1 cellular context compared by ENCODE assay signal in genomic region chr5:140566665-140567064, GRCh38.
TF ChIP-seq lines count a peak whose summit lies in the region.

No MANE protein-coding gene starts in this region.

TF ChIP-seq in K562, 482 proteins besides CTCF, POLR2A, EP300 and RAD21 (continued from another document):
- TF ChIP-seq CAMTA2 (CRISPR knock-in tag; conservative IDR thresholded peaks at IDR 0.05) (no peak), TAL1 (IDR thresholded peaks at IDR 0.05) (peak; percentile 64)
